ENCODE assay signal across 15 cellular contexts in the genomic region with DNA sequence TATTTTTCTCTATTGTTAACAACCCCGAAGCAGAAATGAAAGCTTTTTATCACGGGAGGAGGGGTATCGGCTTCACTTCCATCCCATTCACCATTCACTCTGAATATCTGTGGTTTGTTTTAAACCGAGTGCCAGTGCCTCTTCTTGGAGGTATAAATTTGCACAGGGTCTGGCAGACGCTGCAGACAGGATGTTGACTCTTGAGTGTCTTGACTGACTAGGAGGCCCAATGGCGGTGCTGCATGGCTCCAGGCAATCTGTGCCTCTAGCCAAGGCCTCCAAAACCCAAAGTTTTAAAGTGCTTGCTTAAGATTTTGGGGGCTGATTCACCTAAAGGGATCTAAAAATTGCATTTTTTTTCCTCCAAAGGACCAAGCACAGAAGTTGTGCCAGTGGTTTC.
"Had no signal": no experiment of that assay in that cellular context is flagged by ENCODE, and none has a peak within 500 bp of the region (broad histone marks: within the 10 kb centered on the region; RNA-seq: fewer than 3 reads in every experiment).

No MANE protein-coding gene starts in this region.

- H3K9me3 ChIP-seq: gastroesophageal sphincter, heart right ventricle, mucosa of descending colon, tibial nerve had no signal

- H3K27ac ChIP-seq: epithelial cell of prostate, tibial nerve had no signal

- ATAC-seq: gastroesophageal sphincter; heart right ventricle; left cardiac atrium; mucosa of descending colon; naive thymus-derived CD8-positive, alpha-beta T cell; stimulated activated naive B cell treated with anti-CD40 and anti-IgM and Interleukin-4, amounts not matched to agents 10 μg/mL and 1 μg/mL and 100 μg/mL, for 72 hours; WTC11 had no signal

- DNase-seq: activated CD4-positive, alpha-beta T cell treated with anti-CD3 and anti-CD28 coated beads for 4 hours; activated CD8-positive, alpha-beta memory T cell treated with anti-CD3 and anti-CD28 coated beads for 24 hours; activated naive CD8-positive, alpha-beta T cell treated with anti-CD3 and anti-CD28 coated beads, Interleukin-2, amount 10 ng/mL, durations not matched to agents 7 days and 5 days; heart right ventricle; left cardiac atrium; mucosa of descending colon; naive thymus-derived CD8-positive, alpha-beta T cell; stimulated activated CD4-positive, alpha-beta T cell treated with anti-CD3 and anti-CD28 coated beads, Interleukin-15, amount 100 ng/mL, for 24 hours; stimulated activated CD4-positive, alpha-beta T cell treated with anti-CD3 and anti-CD28 coated beads, Interleukin-4, amount 100 ng/mL, for 1 hour; stimulated activated naive B cell treated with anti-CD40 and anti-IgM and Interleukin-4, amounts not matched to agents 10 μg/mL and 1 μg/mL and 100 μg/mL, for 72 hours; T-helper 2 cell had no signal

- H3K4me3 ChIP-seq: gastroesophageal sphincter, heart right ventricle, mucosa of descending colon, tibial nerve had no signal

- H3K27me3 ChIP-seq: gastroesophageal sphincter, heart right ventricle, tibial nerve had no signal

- H3K36me3 ChIP-seq: gastroesophageal sphincter, heart right ventricle, tibial nerve had no signal
